In the genomic region with DNA sequence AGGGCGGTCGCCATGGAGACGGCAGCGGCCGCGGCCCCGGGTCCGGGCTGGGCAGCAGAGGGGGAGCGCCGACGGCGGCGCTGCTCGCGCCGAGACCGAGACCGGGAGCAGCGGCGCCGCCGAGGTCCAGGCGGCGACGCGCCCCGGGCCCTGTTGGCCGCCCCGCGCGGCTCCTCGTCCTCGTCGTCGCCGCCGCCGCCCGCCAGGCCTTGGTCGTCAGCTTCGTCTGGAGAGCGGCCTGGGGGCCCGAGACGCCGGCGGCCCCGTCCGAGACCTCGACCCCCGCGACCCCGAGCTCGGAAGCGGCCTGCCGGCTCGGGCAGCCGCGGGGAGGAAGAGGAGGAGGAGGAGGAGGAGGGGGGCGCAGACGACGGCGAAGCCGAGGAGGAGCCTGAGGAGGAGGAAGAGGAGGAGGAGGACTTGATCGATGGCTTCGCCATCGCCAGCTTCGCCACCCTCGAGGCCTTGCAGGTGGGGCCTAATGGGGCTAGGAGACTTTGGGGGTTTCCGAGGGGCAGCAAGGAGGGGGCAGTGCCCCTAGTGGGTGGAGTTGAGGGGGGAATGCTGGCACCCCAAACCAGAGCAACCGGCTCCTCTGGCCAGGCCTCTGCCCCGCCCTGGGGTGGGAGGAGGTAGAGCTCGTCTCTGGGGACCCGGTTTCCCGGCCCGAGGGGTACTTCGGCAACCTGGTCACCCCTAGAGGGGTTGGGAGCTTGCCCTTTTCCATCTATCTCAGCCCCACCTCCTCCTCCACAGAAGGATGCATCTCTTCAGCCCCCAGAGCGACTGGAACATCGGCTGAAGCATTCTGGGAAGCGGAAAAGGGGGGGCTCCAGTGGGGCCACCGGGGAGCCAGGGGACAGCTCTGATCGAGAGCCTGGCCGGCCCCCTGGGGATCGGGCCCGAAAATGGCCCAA, we compare ENCODE assay signal across 8 cellular contexts. TPM values are rescaled to one million over a fixed set of nuclear protein-coding genes. Genes with fewer than 3 reads are reported as not detected.
DNase-seq lines count a peak whose midpoint lies in the region; ATAC-seq and TF ChIP-seq lines count a peak whose summit lies in the region.

No MANE protein-coding gene starts in this region.

- no peak for ATAC-seq in WTC11
- no peak for ATAC-seq in memory B cell (ENCODE audit: low read depth)
- no peak for ATAC-seq in stimulated activated memory B cell treated with anti-CD40 and anti-IgM and Interleukin-4, amounts not matched to agents 10 μg/mL and 1 μg/mL and 100 μg/mL, for 72 hours
- ATAC-seq in GM19452 (IDR thresholded peaks at IDR 0.05; ENCODE audit: unreplicated experiment): no peak

- no peaks in the 10 kb centered on the region for H3K9me3 ChIP-seq in colonic mucosa

- CTCF ChIA-PET in WTC11 (lab: Charles Lee): interaction anchor here (1.0 to 2.3 kb wide), 11 partner anchors 9 to 568 kb away, joined by 3 to 36 read pairs (median 5); partner anchors contain the start of genes DCTPP1, PHKG2, PRR14 and TBX6

- H3K36me3 ChIP-seq in colonic mucosa: peaks cover 31% of the 10 kb centered on the region

- TF ChIP-seq CTCF in WTC11 (IDR thresholded peaks at IDR 0.05): no peak
- no peak for TF ChIP-seq CTCF in colonic mucosa (IDR thresholded peaks at IDR 0.05)

- H3K9me3 Mint-ChIP-seq in WTC11 (no peaks in the 10 kb centered on the region), memory B cell (no peaks in the 10 kb centered on the region)
- no peaks in the 10 kb centered on the region for H3K9me3 Mint-ChIP-seq in stimulated activated memory B cell treated with anti-CD40 and anti-IgM and Interleukin-4, amounts not matched to agents 10 μg/mL and 1 μg/mL and 100 μg/mL, for 72 hours

- intact Hi-C loops in colonic mucosa (cut with DNase I): no loop called here

- peak overlapping the region; percentile 92 to 96 for H3K9ac ChIP-seq in colonic mucosa (ENCODE audit: low read depth in 2 of 2, low read length in 2 of 2)

- peaks cover 21% of the 10 kb centered on the region for H3K36me3 Mint-ChIP-seq in WTC11
- peaks cover 21% of the 10 kb centered on the region for H3K36me3 Mint-ChIP-seq in memory B cell
- peaks cover 59% of the 10 kb centered on the region for H3K36me3 Mint-ChIP-seq in stimulated activated memory B cell treated with anti-CD40 and anti-IgM and Interleukin-4, amounts not matched to agents 10 μg/mL and 1 μg/mL and 100 μg/mL, for 72 hours

- peaks cover 15% of the 10 kb centered on the region for H3K4me1 ChIP-seq in colonic mucosa

- H3K4me3 Mint-ChIP-seq in WTC11 (peak overlapping the region; percentile 59), memory B cell (peak overlapping the region; percentile 82)
- peak overlapping the region; percentile 81 for H3K4me3 Mint-ChIP-seq in stimulated activated memory B cell treated with anti-CD40 and anti-IgM and Interleukin-4, amounts not matched to agents 10 μg/mL and 1 μg/mL and 100 μg/mL, for 72 hours

- H3K27ac Mint-ChIP-seq in WTC11 (no peak overlapping the region), memory B cell (peak overlapping the region; percentile 99)
- H3K27ac Mint-ChIP-seq in stimulated activated memory B cell treated with anti-CD40 and anti-IgM and Interleukin-4, amounts not matched to agents 10 μg/mL and 1 μg/mL and 100 μg/mL, for 72 hours: peak overlapping the region; percentile 93

- peaks cover 9% of the 10 kb centered on the region for H3K4me1 Mint-ChIP-seq in WTC11
- H3K4me1 Mint-ChIP-seq in memory B cell: peaks cover 23% of the 10 kb centered on the region
- peaks cover 52% of the 10 kb centered on the region for H3K4me1 Mint-ChIP-seq in stimulated activated memory B cell treated with anti-CD40 and anti-IgM and Interleukin-4, amounts not matched to agents 10 μg/mL and 1 μg/mL and 100 μg/mL, for 72 hours

- H3K27ac ChIP-seq in colonic mucosa: peak overlapping the region; percentile 96

- peaks cover 45% of the 10 kb centered on the region for H3K27me3 Mint-ChIP-seq in WTC11 (ENCODE audit: low read depth)
- H3K27me3 Mint-ChIP-seq in memory B cell: no peaks in the 10 kb centered on the region
- H3K27me3 Mint-ChIP-seq in stimulated activated memory B cell treated with anti-CD40 and anti-IgM and Interleukin-4, amounts not matched to agents 10 μg/mL and 1 μg/mL and 100 μg/mL, for 72 hours: no peaks in the 10 kb centered on the region

- no peaks in the 10 kb centered on the region for H3K27me3 ChIP-seq in colonic mucosa

- POLR2A ChIA-PET in WTC11 (lab: Charles Lee): interaction anchor here (0.8 to 1.5 kb wide), 6 partner anchors 18 to 118 kb away, joined by 3 to 7 read pairs (median 3); partner anchors contain the start of genes PHKG2 and SRCAP

- peak; percentile 36 for DNase-seq in NCI-H2227 treated with DMSO at 0.1 percent for 48 hours (lab: John Stamatoyannopoulos, UW)
- DNase-seq in NCI-H2227 (lab: John Stamatoyannopoulos, UW; ENCODE audit: unreplicated experiment): no peak
- DNase-seq in WTC11 (ENCODE audit: low spot score): no peak
- DNase-seq in colonic mucosa: peak; percentile 56
- DNase-seq in memory B cell (ENCODE audit: low spot score in 2 of 2): peak; percentile 51 to 62
- no peak for DNase-seq in cerebellar nuclear complex (lab: John Stamatoyannopoulos, UW)

- peak overlapping the region; percentile 87 for H3K4me3 ChIP-seq in colonic mucosa

TF ChIP-seq in WTC11, 78 proteins besides CTCF, POLR2A, EP300 and RAD21:
- TF ChIP-seq NR2C2 (CRISPR knock-in tag; IDR thresholded peaks at IDR 0.05) (no peak), FOXP1 (CRISPR knock-in tag; IDR thresholded peaks at IDR 0.05; ENCODE audit: borderline replicate concordance) (0 out of 2 replicates have a peak, but pooled peaks have one; percentile 34), NFE2L1 (CRISPR knock-in tag; IDR thresholded peaks at IDR 0.05) (no peak), MAX (CRISPR knock-in tag; IDR thresholded peaks at IDR 0.05) (0 out of 2 replicates have a peak, but pooled peaks have one; percentile 30), ZNF263 (CRISPR knock-in tag; IDR thresholded peaks at IDR 0.05; ENCODE audit: low read depth) (peak; percentile 95), ARID4B (CRISPR knock-in tag; IDR thresholded peaks at IDR 0.05; ENCODE audit: borderline replicate concordance) (0 out of 2 replicates have a peak, but pooled peaks have one; percentile 51), ZNF232 (CRISPR knock-in tag; IDR thresholded peaks at IDR 0.05) (no peak)

RNA-seq across cellular contexts. Expression of gene FBRS, which starts 1.5 kb away (rescaled TPM):
- total RNA-seq in WTC11 (2021) (18.9 to 23.2 TPM (median 19.9 TPM) in 3 replicates), colonic mucosa (10 to 100 TPM; 65.1 to 74.2 TPM)

RNA-seq across cellular contexts. Expression of gene PRR14, which starts 9.0 kb away (rescaled TPM):
- total RNA-seq in WTC11 (2021): 21.9 to 24.3 TPM (median 22.0 TPM) in 3 replicates
- 10 to 100 TPM; 37.0 to 70.3 TPM for total RNA-seq in colonic mucosa

RNA-seq across cellular contexts. Expression of gene SRCAP, which starts 39.2 kb away (rescaled TPM):
- 54.9 to 58.5 TPM (median 55.8 TPM) in 3 replicates for total RNA-seq in WTC11 (2021)
- 10 to 100 TPM; 44.0 to 79.3 TPM for total RNA-seq in colonic mucosa

RNA-seq across cellular contexts. Expression of gene ZNF689, which starts 49.6 kb away (rescaled TPM):
- total RNA-seq in WTC11 (2021): 13.2 to 16.3 TPM (median 15.9 TPM) in 3 replicates
- 1 to 10 TPM; 6.8 to 7.0 TPM for total RNA-seq in colonic mucosa

Comparison
In these comparisons a context has a peak if more than half of its experiments do, and no peak if none do; other contexts are left out.
1. DNase-seq: peak in NCI-H2227 treated with DMSO at 0.1 percent for 48 hours (single experiment), colonic mucosa (single experiment) and memory B cell (2 of 2); none in NCI-H2227 (single experiment), WTC11 (single experiment) and cerebellar nuclear complex (0 of 2).
2. Peak in every context shown above with its lines, with median percentiles within 50 percentile points of each other: H3K4me3 Mint-ChIP-seq.